ENCODE assay signal across 13 cellular contexts in genomic region chr19:4414144-4414799, GRCh38. TPM values are rescaled to one million over a fixed set of nuclear protein-coding genes. Genes with fewer than 3 reads are reported as not detected.
DNase-seq lines count a peak whose midpoint lies in the region; TF ChIP-seq lines count a peak whose summit lies in the region.
"Had no signal": no experiment of that assay in that cellular context is flagged by ENCODE, and none has a peak within 500 bp of the region (broad histone marks: within the 10 kb centered on the region; RNA-seq: fewer than 3 reads in every experiment).

No MANE protein-coding gene starts in this region.

- peak overlapping the region; percentile 30; the same call in 1 of the 2 replicates for H3K27ac ChIP-seq in SK-N-MC
- H3K27ac ChIP-seq in fibroblast of lung (ENCODE audit: insufficient read depth, low read length): peak overlapping the region; percentile 40
- no peak overlapping the region for H3K27ac ChIP-seq in parathyroid adenoma
- H3K27ac ChIP-seq: VCaP had no signal

- H3K4me3 ChIP-seq in SK-N-MC (no peak overlapping the region), fibroblast of lung (replicated peaks in 1 of 4; ENCODE audit: control extremely low read depth in 1 of 4, insufficient read depth in 1 of 4, low read depth in 3 of 4, low read length in 4 of 4) (peak overlapping the region in 2 of 4 experiments; percentile 21 to 36), parathyroid adenoma (ENCODE audit: low read depth, low read length) (no peak overlapping the region)

- H3K9me3 ChIP-seq in SK-N-MC (ENCODE audit: low read depth, low read length) (no peaks in the 10 kb centered on the region), fibroblast of lung (ENCODE audit: control insufficient read depth, insufficient read depth, low read depth, low read length) (no peaks in the 10 kb centered on the region), parathyroid adenoma (ENCODE audit: control insufficient read depth, low read length) (no peaks in the 10 kb centered on the region)

- H3K4me2 ChIP-seq in fibroblast of lung (ENCODE audit: extremely low read depth, insufficient read depth, low read length) (peak overlapping the region; percentile 61), parathyroid adenoma (ENCODE audit: low read length) (no peak overlapping the region)

- H3K36me3 ChIP-seq in SK-N-MC (ENCODE audit: insufficient read depth, low read length): peaks cover 66% of the 10 kb centered on the region
- H3K36me3 ChIP-seq in fibroblast of lung (ENCODE audit: control insufficient read depth, insufficient read depth, low read length): peaks cover 6% of the 10 kb centered on the region
- H3K36me3 ChIP-seq in parathyroid adenoma (ENCODE audit: control insufficient read depth, insufficient read depth, low read length): no peaks in the 10 kb centered on the region

- H3K4me1 ChIP-seq in fibroblast of lung (ENCODE audit: control insufficient read depth, extremely low read depth, insufficient read depth, low read length) (peaks cover 8% of the 10 kb centered on the region), parathyroid adenoma (peaks cover 13% of the 10 kb centered on the region)

- peak overlapping the region; percentile 20 for H3K9ac ChIP-seq in SK-N-MC (ENCODE audit: insufficient read length)
- H3K9ac ChIP-seq in fibroblast of lung (ENCODE audit: insufficient read depth, low read length): no peak overlapping the region
- H3K9ac ChIP-seq in parathyroid adenoma: no peak overlapping the region

- TF ChIP-seq CTCF in fibroblast of lung (conservative IDR thresholded peaks at IDR 0.05 in 1 of 2, IDR thresholded peaks at IDR 0.05 in 1 of 2; ENCODE audit: low read depth in 1 of 2, low read length in 2 of 2) (no peak), parathyroid adenoma (IDR thresholded peaks at IDR 0.05) (no peak)

- H3K27me3 ChIP-seq in fibroblast of lung (ENCODE audit: control insufficient read depth, insufficient read depth, low read length): no peaks in the 10 kb centered on the region
- H3K27me3 ChIP-seq in parathyroid adenoma (ENCODE audit: control insufficient read depth, insufficient read depth, low read length): no peaks in the 10 kb centered on the region

- DNase-seq in HCEC 1CT (peak; percentile 57), SK-N-MC (ENCODE audit: low read depth, low spot score) (no peak), fibroblast of lung (ENCODE audit: low read depth in 2 of 2) (peak; percentile 14 to 60), NCI-H748 (lab: John Stamatoyannopoulos, UW; ENCODE audit: unreplicated experiment) (no peak), DMS153 (lab: John Stamatoyannopoulos, UW) (no peak), pons (ENCODE audit: low spot score) (no peak)
- DNase-seq: amniotic stem cell; CD4-positive, alpha-beta T cell; effector memory CD8-positive, alpha-beta T cell; GF-D8; NK-92 treated with Interleukin-12 subunit alpha and Interleukin-12 subunit beta, amount 100 ng/mL, for 24 hours had no signal

- H3K79me2 ChIP-seq in fibroblast of lung (ENCODE audit: control insufficient read depth, insufficient read depth, low read length) (peaks cover 11% of the 10 kb centered on the region), parathyroid adenoma (no peaks in the 10 kb centered on the region)

- H2AFZ ChIP-seq in fibroblast of lung (ENCODE audit: low read length): no peak overlapping the region
- H2AFZ ChIP-seq in parathyroid adenoma: peak overlapping the region; percentile 63

- no peaks in the 10 kb centered on the region for H4K20me1 ChIP-seq in fibroblast of lung (ENCODE audit: control insufficient read depth, extremely low read depth, insufficient read depth, low read length)

RNA-seq across cellular contexts. Expression of gene CHAF1A, which starts 11.8 kb away (rescaled TPM):
- total RNA-seq in fibroblast of lung: 3.9 and 5.9 TPM in 2 replicates
- polyA plus RNA-seq in fibroblast of lung: 5.9 and 15.4 TPM in 2 replicates
- polyA plus RNA-seq in fibroblast of lung (2012): 7.6 and 23.4 TPM in 2 replicates
- polyA minus RNA-seq in fibroblast of lung (ENCODE audit: low replicate concordance): 15.6 and 24.9 TPM in 2 replicates

RNA-seq across cellular contexts. Expression of gene SH3GL1, which starts 13.9 kb away (rescaled TPM):
- 20.3 and 23.9 TPM in 2 replicates for total RNA-seq in fibroblast of lung
- polyA plus RNA-seq in fibroblast of lung: 44.9 and 58.7 TPM in 2 replicates
- 92.8 and 124 TPM in 2 replicates for polyA plus RNA-seq in fibroblast of lung (2012)
- polyA minus RNA-seq in fibroblast of lung (ENCODE audit: low replicate concordance): 77.1 and 80.1 TPM in 2 replicates

RNA-seq across cellular contexts. Expression of gene UBXN6, which starts 43.3 kb away (rescaled TPM):
- 98.9 and 114 TPM in 2 replicates for total RNA-seq in fibroblast of lung
- polyA plus RNA-seq in fibroblast of lung: 49.1 and 53.3 TPM in 2 replicates
- polyA plus RNA-seq in fibroblast of lung (2012): 94.5 and 117 TPM in 2 replicates
- 61.1 and 64.1 TPM in 2 replicates for polyA minus RNA-seq in fibroblast of lung (ENCODE audit: low replicate concordance)

RNA-seq across cellular contexts. Expression of gene HDGFL2, which starts 57.8 kb away (rescaled TPM):
- 47.8 and 51.2 TPM in 2 replicates for total RNA-seq in fibroblast of lung
- 19.5 and 23.6 TPM in 2 replicates for polyA plus RNA-seq in fibroblast of lung
- 48.1 and 64.8 TPM in 2 replicates for polyA plus RNA-seq in fibroblast of lung (2012)
- 13.0 and 17.5 TPM in 2 replicates for polyA minus RNA-seq in fibroblast of lung (ENCODE audit: low replicate concordance)

Comparison
In these comparisons a context has a peak if more than half of its experiments do, and no peak if none do; other contexts are left out.
1. DNase-seq: peak in HCEC 1CT (single experiment) and fibroblast of lung (2 of 2); none in SK-N-MC (single experiment), NCI-H748 (single experiment), DMS153 (single experiment) and pons (single experiment).